24 cellular contexts compared by ENCODE assay signal in the genomic region with DNA sequence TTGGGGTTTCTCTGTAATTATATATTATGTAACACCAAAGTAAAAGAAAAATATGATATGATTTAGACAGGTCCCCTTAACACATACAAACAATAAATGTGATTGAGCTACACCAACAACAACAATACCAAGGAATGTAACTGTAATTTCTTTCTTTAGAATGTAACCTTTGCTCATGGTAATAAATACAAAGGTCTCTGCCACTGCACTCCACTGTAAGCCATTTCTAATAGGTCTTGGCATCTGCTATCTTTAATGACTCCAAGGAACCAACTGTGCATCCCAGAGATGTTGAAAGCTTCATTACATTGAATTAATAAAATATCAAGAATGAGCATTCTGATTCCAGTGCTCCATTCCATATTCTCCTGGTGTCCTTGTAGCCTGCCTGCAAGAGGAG.
"Had no signal": no experiment of that assay in that cellular context is flagged by ENCODE, and none has a peak within 500 bp of the region (broad histone marks: within the 10 kb centered on the region; RNA-seq: fewer than 3 reads in every experiment).

No MANE protein-coding gene starts in this region.

- DNase-seq: dorsolateral prefrontal cortex; effector CD4-positive, alpha-beta T cell; endodermal cell; foreskin keratinocyte; kidney; left lung; mesenchymal stem cell; mucosa of descending colon; naive thymus-derived CD4-positive, alpha-beta T cell; nephron progenitor cell; nucleus accumbens; right cardiac atrium; stimulated activated CD4-positive, alpha-beta T cell treated with anti-CD3 and anti-CD28 coated beads, Interleukin-15, amount 100 ng/mL, for 24 hours; stimulated activated CD4-positive, alpha-beta T cell treated with anti-CD3 and anti-CD28 coated beads, Interleukin-2, amount 100 ng/mL, for 48 hours; stimulated activated naive B cell treated with anti-CD40 and anti-IgM and Interleukin-4, amounts not matched to agents 10 μg/mL and 1 μg/mL and 100 μg/mL, for 72 hours had no signal

- ATAC-seq: esophagus mucosa; foreskin keratinocyte; left lung; mucosa of descending colon; naive thymus-derived CD4-positive, alpha-beta T cell; right cardiac atrium; stimulated activated naive B cell treated with anti-CD40 and anti-IgM and Interleukin-4, amounts not matched to agents 10 μg/mL and 1 μg/mL and 100 μg/mL, for 72 hours had no signal

- H3K27ac Mint-ChIP-seq: endodermal cell; mesothelial cell of epicardium; naive thymus-derived CD4-positive, alpha-beta T cell; nephron progenitor cell; stimulated activated naive B cell treated with anti-CD40 and anti-IgM and Interleukin-4, amounts not matched to agents 10 μg/mL and 1 μg/mL and 100 μg/mL, for 72 hours; stimulated activated naive CD8-positive, alpha-beta T cell treated with anti-CD3 and anti-CD28 coated beads, Interleukin-15, Interleukin-2, amounts not matched to agents 100 ng/mL and 50 ng/mL, for 24 hours; type B pancreatic cell had no signal

- H3K36me3 ChIP-seq: left lung, prostate gland, suprapubic skin had no signal

- H3K27ac ChIP-seq: epithelial cell of prostate, foreskin keratinocyte, left lung, prostate gland, skin epidermis, suprapubic skin had no signal

- H3K36me3 Mint-ChIP-seq: naive thymus-derived CD4-positive, alpha-beta T cell; stimulated activated naive B cell treated with anti-CD40 and anti-IgM and Interleukin-4, amounts not matched to agents 10 μg/mL and 1 μg/mL and 100 μg/mL, for 72 hours had no signal

- H3K4me3 Mint-ChIP-seq: endodermal cell; mesothelial cell of epicardium; naive thymus-derived CD4-positive, alpha-beta T cell; nephron progenitor cell; stimulated activated naive B cell treated with anti-CD40 and anti-IgM and Interleukin-4, amounts not matched to agents 10 μg/mL and 1 μg/mL and 100 μg/mL, for 72 hours; stimulated activated naive CD8-positive, alpha-beta T cell treated with anti-CD3 and anti-CD28 coated beads, Interleukin-15, Interleukin-2, amounts not matched to agents 100 ng/mL and 50 ng/mL, for 24 hours; type B pancreatic cell had no signal

- H3K4me1 ChIP-seq: left lung, prostate gland, suprapubic skin had no signal

- H3K27me3 ChIP-seq: dorsolateral prefrontal cortex, left lung, suprapubic skin had no signal

- H3K4me1 Mint-ChIP-seq: naive thymus-derived CD4-positive, alpha-beta T cell; stimulated activated naive B cell treated with anti-CD40 and anti-IgM and Interleukin-4, amounts not matched to agents 10 μg/mL and 1 μg/mL and 100 μg/mL, for 72 hours had no signal

- H3K4me3 ChIP-seq: dorsolateral prefrontal cortex, left lung, mucosa of descending colon, prostate gland, skin epidermis, suprapubic skin had no signal

- FAIRE-seq: colon, kidney had no signal

- H3K9me3 ChIP-seq: left lung, mucosa of descending colon, prostate gland, suprapubic skin had no signal

- H3K9me3 Mint-ChIP-seq: endodermal cell had no signal
